Comparison of ENCODE assay signal across 4 cellular contexts in genomic region chr16:2555032-2555431, GRCh38. TPM values are rescaled to one million over a fixed set of nuclear protein-coding genes. Genes with fewer than 3 reads are reported as not detected.
"Had no signal": no experiment of that assay in that cellular context is flagged by ENCODE, and none has a peak within 500 bp of the region (broad histone marks: within the 10 kb centered on the region; RNA-seq: fewer than 3 reads in every experiment).

No MANE protein-coding gene starts in this region.

RNA-seq across cellular contexts. Expression of gene CEMP1, which starts 23.8 kb away (rescaled TPM):
- total RNA-seq: LHCN-M2, MCF 10A, Right ventricle myocardium superior, SJSA1 had no signal
